9 cellular contexts compared by ENCODE assay signal in the genomic region with DNA sequence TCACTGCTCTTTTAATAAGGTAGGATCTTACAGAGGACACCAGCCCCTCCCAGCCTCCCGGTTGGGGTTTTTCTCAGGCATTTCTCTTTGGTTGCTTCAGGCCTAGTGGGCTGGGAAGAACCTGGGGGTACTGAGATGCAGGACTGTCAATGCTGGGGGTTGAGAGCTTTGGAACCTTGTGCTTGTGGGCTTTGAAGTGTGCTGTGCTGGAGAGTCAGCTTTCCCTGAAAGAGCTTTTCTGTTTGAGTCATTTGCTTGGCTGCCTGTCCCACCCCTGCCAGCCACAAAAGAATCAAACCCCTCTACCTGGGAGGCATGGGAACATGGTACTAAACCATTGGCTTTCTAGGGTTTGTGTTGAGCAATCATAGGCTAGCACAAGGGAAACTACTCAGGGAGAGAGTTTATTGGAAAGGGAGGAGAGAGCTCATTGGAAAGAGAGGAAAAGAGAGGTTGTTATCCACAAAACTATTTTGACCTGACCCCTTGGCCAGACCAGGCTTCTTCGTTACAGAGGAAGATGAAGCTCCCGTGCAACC. TPM values are rescaled to one million over a fixed set of nuclear protein-coding genes. Genes with fewer than 3 reads are reported as not detected.
A peak's percentile ranks its signal among the peaks of the same experiment; 100 is the strongest.
DNase-seq lines count a peak whose midpoint lies in the region; TF ChIP-seq lines count a peak whose summit lies in the region.
"Had no signal": no experiment of that assay in that cellular context is flagged by ENCODE, and none has a peak within 500 bp of the region (broad histone marks: within the 10 kb centered on the region; RNA-seq: fewer than 3 reads in every experiment).

No MANE protein-coding gene starts in this region.

- H4K20me1 ChIP-seq in neural cell (ENCODE audit: insufficient read depth), result peaks cover 3% of the 10 kb centered on the region

- H3K9me3 Mint-ChIP-seq in Calu3 (ENCODE audit: low read depth, unreplicated experiment), result no peaks in the 10 kb centered on the region

- peak overlapping the region; percentile 91 for H3K27ac Mint-ChIP-seq in Calu3 (ENCODE audit: unreplicated experiment)

- intact Hi-C loops in Calu3 (cut with micrococcal nuclease; ENCODE audit: unreplicated experiment), result no loop called here

- H3K4me1 ChIP-seq in NT2/D1 (ENCODE audit: insufficient read depth, insufficient read length), result peaks cover 7% of the 10 kb centered on the region
- H3K4me1 ChIP-seq in ectodermal cell (ENCODE audit: control insufficient read depth, insufficient read depth, low read length), result peaks cover 33% of the 10 kb centered on the region

- H3K79me2 ChIP-seq in neural cell (replicated peaks; ENCODE audit: insufficient read depth, low read length), result peaks cover 72% of the 10 kb centered on the region

- H3K9me3 ChIP-seq in NT2/D1 (ENCODE audit: insufficient read depth, low read length) (no peaks in the 10 kb centered on the region), ectodermal cell (ENCODE audit: control insufficient read depth, low read length) (no peaks in the 10 kb centered on the region), neural cell (ENCODE audit: low read length) (no peaks in the 10 kb centered on the region)

- DNase-seq in Calu3, result no peak
- no peak for DNase-seq in NT2/D1 (ENCODE audit: low read depth, low spot score)
- DNase-seq in SK-N-DZ (ENCODE audit: low spot score), result no peak
- no peak for DNase-seq in NCI-H2081 treated with DMSO at 0.1 percent for 48 hours (lab: John Stamatoyannopoulos, UW)
- DNase-seq in DMS 273 treated with DMSO at 0.1 percent for 48 hours (lab: John Stamatoyannopoulos, UW), result no peak
- DNase-seq in DMS79 (lab: John Stamatoyannopoulos, UW), result no peak
- DNase-seq: activated CD4-positive, alpha-beta T cell treated with anti-CD3 and anti-CD28 coated beads, Interleukin-2, amount 50 U/mL, for 4 hours had no signal

- H3K27me3 ChIP-seq in NT2/D1 (ENCODE audit: insufficient read depth, insufficient read length) (no peaks in the 10 kb centered on the region), ectodermal cell (ENCODE audit: control insufficient read depth, insufficient read depth, low read length, poor library complexity, severe bottlenecking) (no peaks in the 10 kb centered on the region), neural cell (ENCODE audit: insufficient read depth, low read depth, low read length) (no peaks in the 10 kb centered on the region)

- H3K36me3 ChIP-seq in NT2/D1 (ENCODE audit: insufficient read depth, insufficient read length, low read length), result peaks cover 52% of the 10 kb centered on the region
- peaks cover 25% of the 10 kb centered on the region for H3K36me3 ChIP-seq in ectodermal cell (ENCODE audit: control insufficient read depth, insufficient read depth, low read length)
- peaks cover under 1% of the 10 kb centered on the region for H3K36me3 ChIP-seq in neural cell (ENCODE audit: insufficient read depth, low read length)

- peak overlapping the region; percentile 95 for H3K4me3 ChIP-seq in NT2/D1 (ENCODE audit: insufficient read length, low read depth)
- peak overlapping the region; percentile 96 for H3K4me3 ChIP-seq in ectodermal cell (ENCODE audit: insufficient read depth, low read depth, low read length)
- H3K4me3 ChIP-seq in neural cell (ENCODE audit: low read length), result peak overlapping the region; percentile 98

- no peaks in the 10 kb centered on the region for H3K9me2 ChIP-seq in neural cell (ENCODE audit: insufficient read depth, low read length)

- TF ChIP-seq CTCF in Calu3 (IDR thresholded peaks at IDR 0.05; ENCODE audit: unreplicated experiment), result no peak
- no peak for TF ChIP-seq CTCF in neural cell (IDR thresholded peaks at IDR 0.05; ENCODE audit: poor library complexity, severe bottlenecking)

- 39 to 54% methylated on average over 3 of the region's 3 CpGs for WGBS in ectodermal cell, 2 experiments

- H3K36me3 Mint-ChIP-seq in Calu3 (ENCODE audit: insufficient read depth, unreplicated experiment), result peaks cover 80% of the 10 kb centered on the region

- no peaks in the 10 kb centered on the region for H3F3A ChIP-seq in neural cell (ENCODE audit: insufficient read depth, low read length, poor library complexity, severe bottlenecking)

- no peak for TF ChIP-seq EP300 in neural cell (conservative IDR thresholded peaks at IDR 0.05; ENCODE audit: poor library complexity, severe bottlenecking)

- peak overlapping the region; percentile 74 for H3K4me2 ChIP-seq in neural cell (ENCODE audit: low read length)

- peaks cover 43% of the 10 kb centered on the region for H3K4me1 Mint-ChIP-seq in Calu3 (ENCODE audit: low read depth, unreplicated experiment)

- no peak overlapping the region for H2AFZ ChIP-seq in neural cell (ENCODE audit: low read depth, low read length)

- H3K27ac ChIP-seq in ectodermal cell (ENCODE audit: insufficient read depth, low read depth, low read length, poor library complexity, severe bottlenecking), result no peak overlapping the region
- no peak overlapping the region for H3K27ac ChIP-seq in neural cell (ENCODE audit: low read length)

- TF ChIP-seq RAD21 in neural cell (conservative IDR thresholded peaks at IDR 0.05), result no peak

- H3K4me3 Mint-ChIP-seq in Calu3 (ENCODE audit: low read depth, unreplicated experiment), result peak overlapping the region; percentile 96

- H3K9ac ChIP-seq in NT2/D1 (ENCODE audit: insufficient read length, low read depth), result peak overlapping the region; percentile 97
- peak overlapping the region; percentile 87 for H3K9ac ChIP-seq in neural cell (ENCODE audit: low read length)

- BruUV-seq in Calu3 (replicated peaks; lab: Mats Ljungman, UMichigan), result no TSS peak

- no peaks in the 10 kb centered on the region for H3K27me3 Mint-ChIP-seq in Calu3 (ENCODE audit: unreplicated experiment)

- CTCF ChIA-PET in Calu3 (lab: Charles Lee), result interaction anchor here (0.6 kb wide), 1 partner anchor 43 kb away, joined by 3 read pairs; no protein-coding TSS in a partner anchor

TF ChIP-seq in neural cell, 6 proteins besides CTCF, POLR2A, EP300 and RAD21:
- TF ChIP-seq EZH2 (IDR thresholded peaks at IDR 0.05; ENCODE audit: borderline replicate concordance, insufficient read depth, low read length, poor library complexity, severe bottlenecking), result no peak
- TF ChIP-seq REST (IDR thresholded peaks at IDR 0.05; ENCODE audit: borderline replicate concordance), result no peak
- TF ChIP-seq TAF1 (IDR thresholded peaks at IDR 0.05; ENCODE audit: low read depth), result no peak
- TF ChIP-seq SMC3 (conservative IDR thresholded peaks at IDR 0.05; ENCODE audit: poor library complexity), result no peak
- no peak for TF ChIP-seq MXI1 (conservative IDR thresholded peaks at IDR 0.05; ENCODE audit: poor library complexity, severe bottlenecking)
- no peak for TF ChIP-seq POLR2AphosphoS5 (IDR thresholded peaks at IDR 0.05)

RNA-seq across cellular contexts. Expression of gene SCD, which starts 1.4 kb away (rescaled TPM):
- total RNA-seq in Calu3 (2022), result 173 and 225 TPM in 2 replicates
- 427 TPM for polyA plus RNA-seq in ectodermal cell (2013, experiment 1 of 4)
- polyA plus RNA-seq in ectodermal cell (2013, experiment 2 of 4), result 394 TPM
- 204 TPM for polyA plus RNA-seq in ectodermal cell (2013, experiment 3 of 4)
- polyA plus RNA-seq in ectodermal cell (2013, experiment 4 of 4), result 220 TPM
- polyA plus RNA-seq in neural cell, result 82.9 and 85.0 TPM in 2 replicates
- polyA minus RNA-seq in neural cell, result 110 and 123 TPM in 2 replicates
- 280 and 284 TPM in 2 replicates for polyA plus RNA-seq in SK-N-DZ (2014; cell fraction: cytosol; rRNA removed)
- polyA plus RNA-seq in SK-N-DZ (2014; cell fraction: nucleus; rRNA removed), result 87.8 and 102 TPM in 2 replicates

RNA-seq across cellular contexts. Expression of gene PKD2L1, which starts 18.4 kb away (rescaled TPM):
- total RNA-seq in Calu3 (2022), result not detected in 2 replicates
- polyA plus RNA-seq in ectodermal cell (2013, experiment 1 of 4), result not detected
- not detected for polyA plus RNA-seq in ectodermal cell (2013, experiment 2 of 4)
- not detected for polyA plus RNA-seq in ectodermal cell (2013, experiment 3 of 4)
- polyA plus RNA-seq in ectodermal cell (2013, experiment 4 of 4), result not detected
- polyA plus RNA-seq in neural cell, result not detected in 2 replicates
- not detected in 2 replicates for polyA minus RNA-seq in neural cell
- not detected in 2 replicates for polyA plus RNA-seq in SK-N-DZ (2014; cell fraction: cytosol; rRNA removed)
- polyA plus RNA-seq in SK-N-DZ (2014; cell fraction: nucleus; rRNA removed), result 0.13 and 0.66 TPM in 2 replicates
